Comparison of ENCODE assay signal across 8 cellular contexts in the genomic region with DNA sequence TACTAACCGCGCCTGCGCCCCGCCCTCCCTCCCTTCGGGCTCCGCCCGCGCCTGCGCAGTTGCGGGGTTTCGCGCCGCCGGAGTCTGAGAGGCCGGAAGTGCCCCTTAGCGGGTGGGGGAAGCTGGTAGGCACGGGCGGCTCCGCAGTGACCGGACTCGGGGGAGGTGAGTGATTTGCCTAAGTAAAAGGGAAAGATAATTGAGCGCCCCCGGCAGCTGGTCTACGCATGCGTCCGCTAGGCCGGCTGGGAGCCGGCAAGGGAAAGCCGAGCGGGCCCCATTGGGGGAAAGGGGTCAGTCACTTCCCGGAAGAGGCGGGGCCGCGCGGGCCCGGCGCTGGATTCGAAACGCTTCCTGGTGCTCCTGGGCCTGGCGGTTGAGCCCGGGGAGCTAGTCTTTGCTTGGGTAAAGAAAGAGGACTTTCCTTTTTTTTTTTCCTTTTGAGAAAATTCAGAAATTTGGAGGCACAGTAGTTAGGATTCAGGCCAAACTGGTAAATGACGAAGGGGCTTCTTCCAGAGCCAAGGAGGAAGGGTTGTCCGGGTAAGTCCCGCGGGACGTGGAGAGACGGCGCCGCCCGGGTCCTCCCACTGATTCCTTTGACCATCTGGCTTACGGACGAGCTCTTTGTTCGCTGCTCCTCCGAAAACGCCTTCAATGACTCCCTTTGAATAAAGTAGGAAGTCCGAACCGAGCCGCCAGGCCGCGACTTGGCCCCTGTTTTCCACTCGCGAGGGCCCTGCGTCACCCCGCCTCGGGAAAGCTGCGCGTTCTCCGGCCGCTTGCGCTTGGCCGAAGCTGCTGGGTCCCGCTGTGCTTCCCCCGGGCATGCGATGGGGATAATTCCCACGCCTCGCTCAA. TPM values are rescaled to one million over a fixed set of nuclear protein-coding genes. Genes with fewer than 3 reads are reported as not detected.
DNase-seq lines count a peak whose midpoint lies in the region; ATAC-seq and TF ChIP-seq lines count a peak whose summit lies in the region.

A gene with protein sequence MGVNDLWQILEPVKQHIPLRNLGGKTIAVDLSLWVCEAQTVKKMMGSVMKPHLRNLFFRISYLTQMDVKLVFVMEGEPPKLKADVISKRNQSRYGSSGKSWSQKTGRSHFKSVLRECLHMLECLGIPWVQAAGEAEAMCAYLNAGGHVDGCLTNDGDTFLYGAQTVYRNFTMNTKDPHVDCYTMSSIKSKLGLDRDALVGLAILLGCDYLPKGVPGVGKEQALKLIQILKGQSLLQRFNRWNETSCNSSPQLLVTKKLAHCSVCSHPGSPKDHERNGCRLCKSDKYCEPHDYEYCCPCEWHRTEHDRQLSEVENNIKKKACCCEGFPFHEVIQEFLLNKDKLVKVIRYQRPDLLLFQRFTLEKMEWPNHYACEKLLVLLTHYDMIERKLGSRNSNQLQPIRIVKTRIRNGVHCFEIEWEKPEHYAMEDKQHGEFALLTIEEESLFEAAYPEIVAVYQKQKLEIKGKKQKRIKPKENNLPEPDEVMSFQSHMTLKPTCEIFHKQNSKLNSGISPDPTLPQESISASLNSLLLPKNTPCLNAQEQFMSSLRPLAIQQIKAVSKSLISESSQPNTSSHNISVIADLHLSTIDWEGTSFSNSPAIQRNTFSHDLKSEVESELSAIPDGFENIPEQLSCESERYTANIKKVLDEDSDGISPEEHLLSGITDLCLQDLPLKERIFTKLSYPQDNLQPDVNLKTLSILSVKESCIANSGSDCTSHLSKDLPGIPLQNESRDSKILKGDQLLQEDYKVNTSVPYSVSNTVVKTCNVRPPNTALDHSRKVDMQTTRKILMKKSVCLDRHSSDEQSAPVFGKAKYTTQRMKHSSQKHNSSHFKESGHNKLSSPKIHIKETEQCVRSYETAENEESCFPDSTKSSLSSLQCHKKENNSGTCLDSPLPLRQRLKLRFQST (plus strand): TSS at position 336 of the 861 bp plus-strand sequence. CDS start 5,806 bp downstream, outside the sequence.
Gene SMC6 (minus strand): TSS at position 8 of the 861 bp plus-strand sequence. CDS start 7,864 bp downstream, outside the sequence.

- H3K27ac Mint-ChIP-seq in T-helper 1 cell treated with Interleukin-12 subunit alpha and Interleukin-12 subunit beta and Interleukin-4 antibody, amounts not matched to agents 30 μg/mL and 1 μg/mL, for 36 hours: peak within 1 kb of the TSS; percentile 95

- DNase-seq in NCI-H1694 (lab: John Stamatoyannopoulos, UW) (peak; percentile 94), amniotic epithelial cell (ENCODE audit: low read depth) (peak; percentile 76), heart right ventricle (peak; percentile 89 to 93), posterior cingulate gyrus (peak; percentile 83 to 98 (median 91)), upper lobe of left lung (peak; percentile 87 to 99)

- H3K4me1 Mint-ChIP-seq in T-helper 1 cell treated with Interleukin-12 subunit alpha and Interleukin-12 subunit beta and Interleukin-4 antibody, amounts not matched to agents 30 μg/mL and 1 μg/mL, for 36 hours (ENCODE audit: low read depth): peaks cover 44% of the 10 kb centered on the region

- no peaks in the 10 kb centered on the region for H3K9me3 Mint-ChIP-seq in T-helper 1 cell treated with Interleukin-12 subunit alpha and Interleukin-12 subunit beta and Interleukin-4 antibody, amounts not matched to agents 30 μg/mL and 1 μg/mL, for 36 hours

- H3K36me3 ChIP-seq in heart right ventricle (peaks cover 0 to 4% (median 0%) of the 10 kb centered on the region in 9 donors), upper lobe of left lung (no peaks in the 10 kb centered on the region)

- H3K27me3 ChIP-seq in heart right ventricle (no peaks in the 10 kb centered on the region), upper lobe of left lung (no peaks in the 10 kb centered on the region)

- peaks cover 4% of the 10 kb centered on the region for H3K36me3 Mint-ChIP-seq in T-helper 1 cell treated with Interleukin-12 subunit alpha and Interleukin-12 subunit beta and Interleukin-4 antibody, amounts not matched to agents 30 μg/mL and 1 μg/mL, for 36 hours (ENCODE audit: low read depth)

- peak; percentile 71 for ATAC-seq in GM18498 (IDR thresholded peaks at IDR 0.05; ENCODE audit: unreplicated experiment)
- ATAC-seq in HG02885 (IDR thresholded peaks at IDR 0.05; ENCODE audit: poor library complexity, unreplicated experiment): peak; percentile 70
- peak; percentile 96 to 99 (median 98) for ATAC-seq in heart right ventricle
- peak; percentile 96 to 98 for ATAC-seq in upper lobe of left lung (ENCODE audit: low FRiP score in 2 of 2)

- H3K4me3 ChIP-seq in heart right ventricle (peak within 1 kb of the TSS; percentile 81 to 98 (median 92)), upper lobe of left lung (peak within 1 kb of the TSS; percentile 52 to 90 (median 80))

- intact Hi-C loops in heart right ventricle (cut with DNase I) (loop anchor here in 6 of 10 donors (2.0 to 10.0 kb wide), 4 partner anchors 68 to 78 kb away; no protein-coding TSS in a partner anchor), posterior cingulate gyrus (cut with DNase I) (no loop called here)

- no peaks in the 10 kb centered on the region for H3K27me3 Mint-ChIP-seq in T-helper 1 cell treated with Interleukin-12 subunit alpha and Interleukin-12 subunit beta and Interleukin-4 antibody, amounts not matched to agents 30 μg/mL and 1 μg/mL, for 36 hours (ENCODE audit: low read depth)

- no peaks in the 10 kb centered on the region for H3K9me3 ChIP-seq in heart right ventricle
- no peaks in the 10 kb centered on the region for H3K9me3 ChIP-seq in upper lobe of left lung

- WGBS in heart right ventricle, 2 donors: 0 to 1% methylated on average over 76 of the region's 76 CpGs
- 0% methylated on average over 6 to 59 of the region's 76 CpGs for WGBS in upper lobe of left lung, 2 donors

- peak in 1 of 4 donors; percentile 17 for TF ChIP-seq POLR2A in upper lobe of left lung (IDR thresholded peaks at IDR 0.05)

- peaks cover 0 to 51% (median 29%) of the 10 kb centered on the region in 9 donors for H3K4me1 ChIP-seq in heart right ventricle
- peaks cover 13 to 31% (median 20%) of the 10 kb centered on the region in 4 donors for H3K4me1 ChIP-seq in upper lobe of left lung

- H3K27ac ChIP-seq in heart right ventricle: peak within 1 kb of the TSS; percentile 93 to 99 (median 98)
- H3K27ac ChIP-seq in upper lobe of left lung: peak within 1 kb of the TSS; percentile 95 to 98 (median 98)

- TF ChIP-seq CTCF in heart right ventricle (IDR thresholded peaks at IDR 0.05) (no peak), upper lobe of left lung (IDR thresholded peaks at IDR 0.05) (peak in 1 of 6 experiments; percentile 6)

- no peak for TF ChIP-seq EP300 in upper lobe of left lung (IDR thresholded peaks at IDR 0.05)

- H3K4me3 Mint-ChIP-seq in T-helper 1 cell treated with Interleukin-12 subunit alpha and Interleukin-12 subunit beta and Interleukin-4 antibody, amounts not matched to agents 30 μg/mL and 1 μg/mL, for 36 hours: peak within 1 kb of the TSS; percentile 82

RNA-seq across cellular contexts. Expression of the first gene that starts in this region (rescaled TPM):
- total RNA-seq in heart right ventricle: 1 to 10 TPM; 2.8 to 5.4 (median 3.8) TPM
- 1 to 10 TPM in 1 of 2 donors, under 1 TPM in 1; 0.71 to 4.8 TPM for polyA plus RNA-seq in heart right ventricle
- total RNA-seq in upper lobe of left lung: 1 to 10 TPM; 4.9 to 8.2 (median 7.3) TPM

RNA-seq across cellular contexts. Expression of gene SMC6, which starts in this region (rescaled TPM):
- total RNA-seq in heart right ventricle (10 to 100 TPM in 9 of 10 donors, 1 to 10 TPM in 1; 9.4 to 14.7 (median 12.3) TPM), upper lobe of left lung (10 to 100 TPM in 5 of 6 donors, 1 to 10 TPM in 1; 5.8 to 30.8 (median 13.6) TPM)
- 10 to 100 TPM in 1 of 2 donors, 1 to 10 TPM in 1; 4.7 to 10.4 TPM for polyA plus RNA-seq in heart right ventricle

Comparison
In these comparisons a context has a peak if more than half of its experiments do, and no peak if none do; other contexts are left out.
1. Peak in every context shown above with its lines: DNase-seq, ATAC-seq, H3K4me3 ChIP-seq and H3K27ac ChIP-seq.